8 cellular contexts compared by ENCODE assay signal in the genomic region with DNA sequence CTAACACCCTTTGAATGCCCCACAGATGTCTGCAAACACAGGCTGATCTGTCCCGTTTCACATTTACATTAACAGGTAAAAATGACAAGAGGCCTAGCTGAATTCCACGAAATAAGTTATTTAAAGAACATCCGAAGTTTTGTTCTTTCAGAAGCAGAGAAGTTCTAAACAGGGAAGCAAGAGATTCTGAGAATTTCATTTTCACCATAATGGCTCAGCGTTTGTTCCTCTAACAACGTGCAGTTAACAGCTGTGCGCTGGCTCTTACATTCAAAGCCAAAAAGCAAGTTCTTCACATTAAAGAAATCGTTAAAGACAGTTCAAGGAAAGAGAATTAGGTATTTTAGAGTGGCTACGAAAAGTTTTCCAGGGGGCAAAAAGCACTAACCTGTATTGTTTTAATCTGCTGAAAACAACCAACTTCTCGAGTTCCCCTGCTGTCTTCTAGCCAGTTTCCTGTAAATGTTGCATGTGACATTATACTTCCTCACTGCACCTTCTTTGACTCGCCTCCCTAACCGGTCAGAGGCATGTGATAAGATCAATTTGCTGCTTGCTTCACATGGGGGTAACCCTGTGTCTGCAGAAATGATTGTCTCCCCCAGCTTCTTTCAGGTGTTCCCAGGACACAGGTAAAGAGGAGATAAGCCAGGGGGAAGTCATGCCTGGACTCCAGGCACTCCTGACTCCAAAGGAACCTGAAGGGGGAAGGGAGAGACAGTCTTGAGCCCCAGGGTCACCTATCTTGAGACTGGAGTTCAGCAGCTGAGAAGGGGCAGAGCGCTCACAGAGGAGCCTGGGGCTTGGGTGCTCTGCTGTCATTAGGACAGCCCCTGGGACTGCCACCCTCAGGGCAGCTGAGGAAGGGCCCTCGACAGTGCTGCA. TPM values are rescaled to one million over a fixed set of nuclear protein-coding genes. Genes with fewer than 3 reads are reported as not detected.
DNase-seq lines count a peak whose midpoint lies in the region; ATAC-seq and TF ChIP-seq lines count a peak whose summit lies in the region.

No MANE protein-coding gene starts in this region.

- H3K36me3 ChIP-seq in Karpas-422 (ENCODE audit: insufficient read depth, low read length) (peaks cover 26% of the 10 kb centered on the region), right atrium auricular region (no peaks in the 10 kb centered on the region)

- DNase-seq in Karpas-422 (peak; percentile 83), activated T-cell treated with anti-CD3 and anti-CD28 coated beads for 4 hours (peak; percentile 24), right atrium auricular region (ENCODE audit: low spot score) (no peak), DMS114 treated with DMSO at 0.1 percent for 48 hours (lab: John Stamatoyannopoulos, UW; ENCODE audit: unreplicated experiment) (no peak), chondrocyte (ENCODE audit: low spot score) (no peak)
- peak; percentile 35 to 38 for DNase-seq in stimulated activated CD4-positive, alpha-beta T cell treated with anti-CD3 and anti-CD28 coated beads, Interleukin-4, amount 100 ng/mL, for 48 hours (ENCODE audit: low read depth in 2 of 2)

- H3K4me2 ChIP-seq in Karpas-422 (ENCODE audit: low read depth, low read length, poor library complexity, severe bottlenecking) = peak overlapping the region; percentile 89

- peak overlapping the region; percentile 81 for H3K9ac ChIP-seq in Karpas-422 (ENCODE audit: low read length)

- no peaks in the 10 kb centered on the region for H3K9me3 ChIP-seq in Karpas-422 (ENCODE audit: low read length)
- H3K9me3 ChIP-seq in right atrium auricular region = no peaks in the 10 kb centered on the region

- H3K27me3 ChIP-seq in Karpas-422 (ENCODE audit: low read length) (no peaks in the 10 kb centered on the region), right atrium auricular region (no peaks in the 10 kb centered on the region)

- H3K9me2 ChIP-seq in Karpas-422 (replicated peaks; ENCODE audit: insufficient read depth, low read length) = no peaks in the 10 kb centered on the region

- H3K79me2 ChIP-seq in Karpas-422 (ENCODE audit: low read length) = peaks cover 64% of the 10 kb centered on the region

- H3K4me3 ChIP-seq in GM08714 (ENCODE audit: low read length) = peak overlapping the region; percentile 77
- H3K4me3 ChIP-seq in Karpas-422 (ENCODE audit: low read length) = peak overlapping the region; percentile 70
- peak overlapping the region; percentile 5 to 25 for H3K4me3 ChIP-seq in right atrium auricular region

- no peak overlapping the region for H3K27ac Mint-ChIP-seq in chondrocyte (ENCODE audit: unreplicated experiment)

- ATAC-seq in GM21576 (IDR thresholded peaks at IDR 0.05; ENCODE audit: unreplicated experiment) = peak; percentile 70

- peaks cover 91% of the 10 kb centered on the region for H3K4me1 Mint-ChIP-seq in chondrocyte (ENCODE audit: low read depth)

- no peak for TF ChIP-seq CTCF in right atrium auricular region (IDR thresholded peaks at IDR 0.05)
- no peak for TF ChIP-seq CTCF in chondrocyte (IDR thresholded peaks at IDR 0.05)

- peaks cover 2% of the 10 kb centered on the region for H3K36me3 Mint-ChIP-seq in chondrocyte (ENCODE audit: low read depth)

- no peaks in the 10 kb centered on the region for H3K27me3 Mint-ChIP-seq in chondrocyte (ENCODE audit: low read depth)

- no peak overlapping the region for H3K4me3 Mint-ChIP-seq in chondrocyte (ENCODE audit: unreplicated experiment)

- H2AFZ ChIP-seq in Karpas-422 (ENCODE audit: low read length) = no peak overlapping the region

- H3K27ac ChIP-seq in Karpas-422 (ENCODE audit: low read length) (peak overlapping the region; percentile 94), right atrium auricular region (peak overlapping the region; percentile 34 to 59)

- H3K4me1 ChIP-seq in Karpas-422 (ENCODE audit: low read length) (peaks cover 83% of the 10 kb centered on the region), right atrium auricular region (peaks cover 0 to 27% of the 10 kb centered on the region in 2 donors)

- H4K20me1 ChIP-seq in Karpas-422 (ENCODE audit: insufficient read depth, low read depth, low read length) = no peaks in the 10 kb centered on the region

- peaks cover 6% of the 10 kb centered on the region for H3K9me3 Mint-ChIP-seq in chondrocyte (ENCODE audit: low read depth)

RNA-seq across cellular contexts. Expression of gene WIPF1, which starts 36.8 kb away (rescaled TPM):
- total RNA-seq in Karpas-422 (2014; rRNA removed; shearing (Covaris generic); ENCODE audit: low replicate concordance) = 46.8 and 62.6 TPM in 2 replicates
- total RNA-seq in right atrium auricular region (10 to 100 TPM; 12.3 to 17.5 TPM), chondrocyte (60.0 to 68.9 TPM (median 61.8 TPM) in 3 replicates)

Comparison
In these comparisons a context has a peak if more than half of its experiments do, and no peak if none do; other contexts are left out.
1. H3K4me3 ChIP-seq: peak in every context shown above with its lines; median percentile 77 in GM08714; 70 in Karpas-422; 15 in right atrium auricular region.
2. DNase-seq: peak in Karpas-422 (single experiment), activated T-cell treated with anti-CD3 and anti-CD28 coated beads for 4 hours (single experiment) and stimulated activated CD4-positive, alpha-beta T cell treated with anti-CD3 and anti-CD28 coated beads, Interleukin-4, amount 100 ng/mL, for 48 hours (2 of 2); none in right atrium auricular region (single experiment), DMS114 treated with DMSO at 0.1 percent for 48 hours (single experiment) and chondrocyte (single experiment).